ENCODE assay signal across 9 cellular contexts in genomic region chr10:5623081-5623748, GRCh38. TPM values are rescaled to one million over a fixed set of nuclear protein-coding genes. Genes with fewer than 3 reads are reported as not detected.
DNase-seq lines count a peak whose midpoint lies in the region; ATAC-seq lines count a peak whose summit lies in the region.
"Had no signal": no experiment of that assay in that cellular context is flagged by ENCODE, and none has a peak within 500 bp of the region (broad histone marks: within the 10 kb centered on the region; RNA-seq: fewer than 3 reads in every experiment).

No MANE protein-coding gene starts in this region.

- no peaks in the 10 kb centered on the region for H3K36me3 ChIP-seq in CD4-positive, alpha-beta memory T cell (ENCODE audit: insufficient read depth, low read length)

- H3K27me3 Mint-ChIP-seq in CD4-positive, alpha-beta memory T cell = no peaks in the 10 kb centered on the region
- peaks cover 5% of the 10 kb centered on the region for H3K27me3 Mint-ChIP-seq in activated CD4-positive, alpha-beta memory T cell treated with anti-CD3 and anti-CD28 coated beads, Interleukin-2, amount 10 ng/mL, durations not matched to agents 7 days and 5 days

- no peaks in the 10 kb centered on the region for H3K36me3 Mint-ChIP-seq in CD4-positive, alpha-beta memory T cell
- no peaks in the 10 kb centered on the region for H3K36me3 Mint-ChIP-seq in activated CD4-positive, alpha-beta memory T cell treated with anti-CD3 and anti-CD28 coated beads, Interleukin-2, amount 10 ng/mL, durations not matched to agents 7 days and 5 days (ENCODE audit: low read depth)

- no peak overlapping the region for H3K27ac ChIP-seq in CD4-positive, alpha-beta memory T cell (ENCODE audit: low read depth, low read length)
- H3K27ac ChIP-seq: SK-N-MC had no signal

- no peak overlapping the region for H3K4me3 Mint-ChIP-seq in CD4-positive, alpha-beta memory T cell
- H3K4me3 Mint-ChIP-seq in activated CD4-positive, alpha-beta memory T cell treated with anti-CD3 and anti-CD28 coated beads, Interleukin-2, amount 10 ng/mL, durations not matched to agents 7 days and 5 days = no peak overlapping the region

- POLR2A ChIA-PET in CD4-positive, alpha-beta memory T cell (lab: Charles Lee; ENCODE audit: partially characterized antibody) = interaction anchor here (1.0 to 3.5 kb wide), 9 partner anchors 12 to 331 kb away, joined by 3 to 29 read pairs (median 3); no protein-coding TSS in a partner anchor
- POLR2A ChIA-PET in activated CD4-positive, alpha-beta memory T cell treated with anti-CD3 and anti-CD28 coated beads, Interleukin-2, amount 10 ng/mL, durations not matched to agents 7 days and 5 days (lab: Charles Lee) = interaction anchor here (0.7 to 2.4 kb wide), 7 partner anchors 37 to 182 kb away, joined by 3 to 16 read pairs (median 5); no protein-coding TSS in a partner anchor

- H3K4me1 Mint-ChIP-seq in CD4-positive, alpha-beta memory T cell = peaks cover 0 to 7% (median 3%) of the 10 kb centered on the region in 4 donors
- H3K4me1 Mint-ChIP-seq in activated CD4-positive, alpha-beta memory T cell treated with anti-CD3 and anti-CD28 coated beads, Interleukin-2, amount 10 ng/mL, durations not matched to agents 7 days and 5 days = peaks cover 14% of the 10 kb centered on the region

- no peaks in the 10 kb centered on the region for H3K9me3 Mint-ChIP-seq in CD4-positive, alpha-beta memory T cell
- H3K9me3 Mint-ChIP-seq in activated CD4-positive, alpha-beta memory T cell treated with anti-CD3 and anti-CD28 coated beads, Interleukin-2, amount 10 ng/mL, durations not matched to agents 7 days and 5 days = no peaks in the 10 kb centered on the region

- no peaks in the 10 kb centered on the region for H3K9me3 ChIP-seq in CD4-positive, alpha-beta memory T cell (ENCODE audit: control insufficient read depth in 1 of 2, low read length in 2 of 2)

- CTCF ChIA-PET in CD4-positive, alpha-beta memory T cell (lab: Charles Lee; ENCODE audit: partially characterized antibody) = interaction anchor here (0.5 to 12.9 kb wide), 56 partner anchors 9 to 808 kb away, joined by 3 to 468 read pairs (median 4); partner anchors contain the start of gene CALML5
- CTCF ChIA-PET in activated CD4-positive, alpha-beta memory T cell treated with anti-CD3 and anti-CD28 coated beads, Interleukin-2, amount 10 ng/mL, durations not matched to agents 7 days and 5 days (lab: Charles Lee) = interaction anchor here (0.6 to 7.8 kb wide), 46 partner anchors 8 to 808 kb away, joined by 3 to 204 read pairs (median 5); partner anchors contain the start of gene CALML5

- intact Hi-C loops in CD4-positive, alpha-beta memory T cell (cut with micrococcal nuclease) = loop anchor here (1.0 to 5.0 kb wide), 4 partner anchors 176 to 774 kb away; no protein-coding TSS in a partner anchor

- no peak overlapping the region for H3K4me3 ChIP-seq in CD4-positive, alpha-beta memory T cell (ENCODE audit: low read length in 2 of 2)
- H3K4me3 ChIP-seq: SK-N-MC had no signal

- DNase-seq in CD4-positive, alpha-beta memory T cell = peak; percentile 68 to 75 (median 70)
- DNase-seq in NCI-H748 treated with DMSO at 0.1 percent for 48 hours (lab: John Stamatoyannopoulos, UW) (peak; percentile 24), lung microvascular endothelial cell (ENCODE audit: low read depth in 2 of 2) (peak; percentile 81 to 85)
- peak; percentile 85 for DNase-seq in activated CD4-positive, alpha-beta memory T cell treated with anti-CD3 and anti-CD28 coated beads, Interleukin-2, amount 10 ng/mL, durations not matched to agents 7 days and 5 days
- DNase-seq in effector CD4-positive, alpha-beta T cell = peak; percentile 64
- peak; percentile 62 for DNase-seq in stimulated activated CD8-positive, alpha-beta memory T cell treated with anti-CD3 and anti-CD28 coated beads, Interleukin-12 subunit alpha, Interleukin-12 subunit beta, amount 100 ng/mL, for 24 hours (ENCODE audit: extremely low read depth)

- H3K27ac Mint-ChIP-seq in CD4-positive, alpha-beta memory T cell = no peak overlapping the region
- no peak overlapping the region for H3K27ac Mint-ChIP-seq in activated CD4-positive, alpha-beta memory T cell treated with anti-CD3 and anti-CD28 coated beads, Interleukin-2, amount 10 ng/mL, durations not matched to agents 7 days and 5 days

- H3K27me3 ChIP-seq in CD4-positive, alpha-beta memory T cell (ENCODE audit: insufficient read depth, low read length) = no peaks in the 10 kb centered on the region

- peak; percentile 83 for ATAC-seq in GM19324 (IDR thresholded peaks at IDR 0.05; ENCODE audit: low FRiP score, unreplicated experiment)
- ATAC-seq in HG03354 (IDR thresholded peaks at IDR 0.05; ENCODE audit: poor library complexity, severe bottlenecking, unreplicated experiment) = peak; percentile 94

- H3K4me1 ChIP-seq in CD4-positive, alpha-beta memory T cell (ENCODE audit: insufficient read depth, low read length) = no peaks in the 10 kb centered on the region

RNA-seq across cellular contexts. Expression of gene ASB13, which starts 43.2 kb away (rescaled TPM):
- 10 to 100 TPM; 15.4 to 18.5 TPM for total RNA-seq in CD4-positive, alpha-beta memory T cell
- polyA plus RNA-seq in CD4-positive, alpha-beta memory T cell = 10 to 100 TPM; 15.9 to 16.9 TPM
- 1 to 10 TPM; 4.8 to 5.4 TPM for total RNA-seq in activated CD4-positive, alpha-beta memory T cell treated with anti-CD3 and anti-CD28 coated beads, Interleukin-2, amount 10 ng/mL, durations not matched to agents 7 days and 5 days
- total RNA-seq in lung microvascular endothelial cell = 12.9 and 18.5 TPM in 2 replicates

Comparison
In these comparisons a context has a peak if more than half of its experiments do, and no peak if none do; other contexts are left out.
1. DNase-seq: peak in every context shown above with its lines; median percentile 85 in activated CD4-positive, alpha-beta memory T cell treated with anti-CD3 and anti-CD28 coated beads, Interleukin-2, amount 10 ng/mL, durations not matched to agents 7 days and 5 days; 83 in lung microvascular endothelial cell; 70 in CD4-positive, alpha-beta memory T cell; 64 in effector CD4-positive, alpha-beta T cell; 62 in stimulated activated CD8-positive, alpha-beta memory T cell treated with anti-CD3 and anti-CD28 coated beads, Interleukin-12 subunit alpha, Interleukin-12 subunit beta, amount 100 ng/mL, for 24 hours; 24 in NCI-H748 treated with DMSO at 0.1 percent for 48 hours.